In the genomic region with DNA sequence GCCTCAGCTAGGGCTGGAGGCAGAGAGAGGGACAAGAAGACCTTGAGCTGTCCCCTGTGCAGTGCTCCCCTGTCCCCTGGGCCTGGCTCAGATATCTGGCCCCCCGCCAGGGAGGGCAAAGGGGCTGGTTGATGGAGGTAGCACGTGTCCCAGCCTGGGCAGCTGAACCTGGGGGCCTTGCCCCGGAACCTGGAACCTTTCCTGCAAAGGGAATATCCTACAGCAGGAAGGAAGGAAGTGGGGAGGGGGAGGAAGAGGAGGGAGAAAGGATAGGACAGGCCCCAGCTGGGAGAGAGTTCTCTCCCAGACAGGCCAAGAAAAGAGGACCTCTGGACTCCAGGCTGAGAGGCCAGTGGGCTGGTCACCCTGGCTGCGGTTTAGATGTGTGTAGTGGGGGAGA, we compare ENCODE assay signal across 2 cellular contexts.
TF ChIP-seq lines count a peak whose summit lies in the region.

No MANE protein-coding gene starts in this region.

TF ChIP-seq in HEK293, 187 proteins besides CTCF, POLR2A, EP300 and RAD21:
- TF ChIP-seq ZNF596 (tag by site-specific recombination; IDR thresholded peaks at IDR 0.05): no peak
- TF ChIP-seq, protein P1, sequence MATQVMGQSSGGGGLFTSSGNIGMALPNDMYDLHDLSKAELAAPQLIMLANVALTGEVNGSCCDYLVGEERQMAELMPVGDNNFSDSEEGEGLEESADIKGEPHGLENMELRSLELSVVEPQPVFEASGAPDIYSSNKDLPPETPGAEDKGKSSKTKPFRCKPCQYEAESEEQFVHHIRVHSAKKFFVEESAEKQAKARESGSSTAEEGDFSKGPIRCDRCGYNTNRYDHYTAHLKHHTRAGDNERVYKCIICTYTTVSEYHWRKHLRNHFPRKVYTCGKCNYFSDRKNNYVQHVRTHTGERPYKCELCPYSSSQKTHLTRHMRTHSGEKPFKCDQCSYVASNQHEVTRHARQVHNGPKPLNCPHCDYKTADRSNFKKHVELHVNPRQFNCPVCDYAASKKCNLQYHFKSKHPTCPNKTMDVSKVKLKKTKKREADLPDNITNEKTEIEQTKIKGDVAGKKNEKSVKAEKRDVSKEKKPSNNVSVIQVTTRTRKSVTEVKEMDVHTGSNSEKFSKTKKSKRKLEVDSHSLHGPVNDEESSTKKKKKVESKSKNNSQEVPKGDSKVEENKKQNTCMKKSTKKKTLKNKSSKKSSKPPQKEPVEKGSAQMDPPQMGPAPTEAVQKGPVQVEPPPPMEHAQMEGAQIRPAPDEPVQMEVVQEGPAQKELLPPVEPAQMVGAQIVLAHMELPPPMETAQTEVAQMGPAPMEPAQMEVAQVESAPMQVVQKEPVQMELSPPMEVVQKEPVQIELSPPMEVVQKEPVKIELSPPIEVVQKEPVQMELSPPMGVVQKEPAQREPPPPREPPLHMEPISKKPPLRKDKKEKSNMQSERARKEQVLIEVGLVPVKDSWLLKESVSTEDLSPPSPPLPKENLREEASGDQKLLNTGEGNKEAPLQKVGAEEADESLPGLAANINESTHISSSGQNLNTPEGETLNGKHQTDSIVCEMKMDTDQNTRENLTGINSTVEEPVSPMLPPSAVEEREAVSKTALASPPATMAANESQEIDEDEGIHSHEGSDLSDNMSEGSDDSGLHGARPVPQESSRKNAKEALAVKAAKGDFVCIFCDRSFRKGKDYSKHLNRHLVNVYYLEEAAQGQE (tag by site-specific recombination; IDR thresholded peaks at IDR 0.05): no peak
- no peak for TF ChIP-seq TRIM28 (IDR thresholded peaks at IDR 0.05; ENCODE audit: borderline replicate concordance, low read length)
- no peak for TF ChIP-seq SCRT2 (tag by site-specific recombination; IDR thresholded peaks at IDR 0.05)
- no peak for TF ChIP-seq ZNF423 (tag by site-specific recombination; IDR thresholded peaks at IDR 0.05)
- TF ChIP-seq, protein P2, sequence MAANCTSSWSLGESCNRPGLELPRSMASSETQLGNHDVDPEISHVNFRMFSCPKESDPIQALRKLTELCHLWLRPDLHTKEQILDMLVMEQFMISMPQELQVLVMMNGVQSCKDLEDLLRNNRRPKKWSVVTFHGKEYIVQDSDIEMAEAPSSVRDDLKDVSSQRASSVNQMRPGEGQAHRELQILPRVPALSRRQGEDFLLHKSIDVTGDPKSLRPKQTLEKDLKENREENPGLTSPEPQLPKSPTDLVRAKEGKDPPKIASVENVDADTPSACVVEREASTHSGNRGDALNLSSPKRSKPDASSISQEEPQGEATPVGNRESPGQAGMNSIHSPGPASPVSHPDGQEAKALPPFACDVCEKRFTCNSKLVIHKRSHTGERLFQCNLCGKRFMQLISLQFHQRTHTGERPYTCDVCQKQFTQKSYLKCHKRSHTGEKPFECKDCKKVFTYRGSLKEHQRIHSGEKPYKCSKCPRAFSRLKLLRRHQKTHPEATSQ (tag by site-specific recombination; IDR thresholded peaks at IDR 0.05): no peak
- TF ChIP-seq SP3 (tag by site-specific recombination; IDR thresholded peaks at IDR 0.05): no peak
- TF ChIP-seq, protein P3, sequence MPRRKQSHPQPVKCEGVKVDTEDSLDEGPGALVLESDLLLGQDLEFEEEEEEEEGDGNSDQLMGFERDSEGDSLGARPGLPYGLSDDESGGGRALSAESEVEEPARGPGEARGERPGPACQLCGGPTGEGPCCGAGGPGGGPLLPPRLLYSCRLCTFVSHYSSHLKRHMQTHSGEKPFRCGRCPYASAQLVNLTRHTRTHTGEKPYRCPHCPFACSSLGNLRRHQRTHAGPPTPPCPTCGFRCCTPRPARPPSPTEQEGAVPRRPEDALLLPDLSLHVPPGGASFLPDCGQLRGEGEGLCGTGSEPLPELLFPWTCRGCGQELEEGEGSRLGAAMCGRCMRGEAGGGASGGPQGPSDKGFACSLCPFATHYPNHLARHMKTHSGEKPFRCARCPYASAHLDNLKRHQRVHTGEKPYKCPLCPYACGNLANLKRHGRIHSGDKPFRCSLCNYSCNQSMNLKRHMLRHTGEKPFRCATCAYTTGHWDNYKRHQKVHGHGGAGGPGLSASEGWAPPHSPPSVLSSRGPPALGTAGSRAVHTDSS (tag by site-specific recombination; IDR thresholded peaks at IDR 0.05): peak; percentile 45; the same call in 1 of the 2 replicates
- TF ChIP-seq YY1 (tag by site-specific recombination; IDR thresholded peaks at IDR 0.05): no peak
TF ChIP-seq in HEK293: peak in this region for 1.

TF ChIP-seq in H1, 55 proteins besides CTCF, POLR2A, EP300 and RAD21:
- TF ChIP-seq NANOG (IDR thresholded peaks at IDR 0.05; ENCODE audit: insufficient read depth, low read depth, low read length, poor library complexity, severe bottlenecking) (no peak), RBBP5 (IDR thresholded peaks at IDR 0.05; ENCODE audit: borderline replicate concordance, low read depth, low read length) (no peak), BRCA1 (IDR thresholded peaks at IDR 0.05; ENCODE audit: low read depth, low read length) (no peak), GABPA (IDR thresholded peaks at IDR 0.05; ENCODE audit: borderline replicate concordance, insufficient read depth, low read length) (no peak), JUN (IDR thresholded peaks at IDR 0.05; ENCODE audit: low read depth, low read length) (no peak), POU5F1 (IDR thresholded peaks at IDR 0.05; ENCODE audit: low read depth, low read length) (no peak), SUZ12 (IDR thresholded peaks at IDR 0.05; ENCODE audit: low read length) (no peak), BACH1 (IDR thresholded peaks at IDR 0.05; ENCODE audit: low read length) (no peak), GTF2F1 (IDR thresholded peaks at IDR 0.05; ENCODE audit: borderline replicate concordance, low read depth, low read length) (no peak), CHD2 (IDR thresholded peaks at IDR 0.05; ENCODE audit: low read length) (no peak), KDM5A (IDR thresholded peaks at IDR 0.05; ENCODE audit: low read length) (no peak), POLR2AphosphoS5 (IDR thresholded peaks at IDR 0.05; ENCODE audit: low read depth, low read length) (no peak), PHF8 (conservative IDR thresholded peaks at IDR 0.05; ENCODE audit: low read depth, low read length) (no peak), SAP30 (IDR thresholded peaks at IDR 0.05; ENCODE audit: insufficient read depth, insufficient replicate concordance, low read length) (no peak), SRF (IDR thresholded peaks at IDR 0.05; ENCODE audit: low read depth, low read length) (no peak), RXRA (IDR thresholded peaks at IDR 0.05; ENCODE audit: insufficient read depth, low read depth, low read length) (no peak), CBX5 (IDR thresholded peaks at IDR 0.05; ENCODE audit: low read depth, low read length) (no peak), TCF12 (IDR thresholded peaks at IDR 0.05; ENCODE audit: low read depth, low read length) (no peak), SP2 (IDR thresholded peaks at IDR 0.05; ENCODE audit: low read length) (no peak)
- TF ChIP-seq, protein P4, sequence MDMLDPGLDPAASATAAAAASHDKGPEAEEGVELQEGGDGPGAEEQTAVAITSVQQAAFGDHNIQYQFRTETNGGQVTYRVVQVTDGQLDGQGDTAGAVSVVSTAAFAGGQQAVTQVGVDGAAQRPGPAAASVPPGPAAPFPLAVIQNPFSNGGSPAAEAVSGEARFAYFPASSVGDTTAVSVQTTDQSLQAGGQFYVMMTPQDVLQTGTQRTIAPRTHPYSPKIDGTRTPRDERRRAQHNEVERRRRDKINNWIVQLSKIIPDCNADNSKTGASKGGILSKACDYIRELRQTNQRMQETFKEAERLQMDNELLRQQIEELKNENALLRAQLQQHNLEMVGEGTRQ (IDR thresholded peaks at IDR 0.05; ENCODE audit: low read length): no peak
